In genomic region chr5:172188033-172188892, GRCh38 we compare ENCODE assay signal across 8 cellular contexts. TPM values are rescaled to one million over a fixed set of nuclear protein-coding genes. Genes with fewer than 3 reads are reported as not detected.
DNase-seq lines count a peak whose midpoint lies in the region; ATAC-seq, FAIRE-seq and TF ChIP-seq lines count a peak whose summit lies in the region.

Gene STK10, minus strand, starts transcription at chr5:172188224. Its CDS starts 182 bp downstream, at chr5:172188042.

- H3K27me3 ChIP-seq in astrocyte (ENCODE audit: insufficient read depth, low read length): no peaks in the 10 kb centered on the region
- no peaks in the 10 kb centered on the region for H3K27me3 ChIP-seq in aorta (ENCODE audit: control insufficient read depth in 1 of 2, insufficient read depth in 2 of 2, low read length in 1 of 2)

- peak; percentile 81 for FAIRE-seq in GM18507 (lab: Jason Lieb, UNC)
- FAIRE-seq in astrocyte (lab: Jason Lieb, UNC): no peak

- peaks cover 18% of the 10 kb centered on the region for H3K4me1 Mint-ChIP-seq in astrocyte (ENCODE audit: low read depth, unreplicated experiment)

- H3K9me3 ChIP-seq in astrocyte (ENCODE audit: insufficient read depth, low read depth, low read length) (no peaks in the 10 kb centered on the region), aorta (ENCODE audit: control insufficient read depth, low read length) (no peaks in the 10 kb centered on the region)

- peak within 1 kb of the TSS; percentile 89 for H3K9ac ChIP-seq in astrocyte (ENCODE audit: low read length)

- H3K27ac ChIP-seq in astrocyte (ENCODE audit: low read depth, low read length) (peak within 1 kb of the TSS; percentile 64), aorta (ENCODE audit: low read depth in 1 of 2, low read length in 2 of 2) (peak within 1 kb of the TSS in 1 of 2 donors; percentile 14)

- peak within 1 kb of the TSS; percentile 80 for H2AFZ ChIP-seq in astrocyte (ENCODE audit: low read depth, low read length)

- H3K4me3 Mint-ChIP-seq in astrocyte (ENCODE audit: unreplicated experiment): peak within 1 kb of the TSS; percentile 99

- H3K4me1 ChIP-seq in astrocyte (ENCODE audit: insufficient read depth, low read length): peaks cover 16% of the 10 kb centered on the region
- H3K4me1 ChIP-seq in aorta (ENCODE audit: control insufficient read depth in 1 of 2, insufficient read depth in 2 of 2, low read length in 2 of 2): no peaks in the 10 kb centered on the region

- H3K79me2 ChIP-seq in astrocyte (ENCODE audit: insufficient read depth, low read length): peaks cover 40% of the 10 kb centered on the region

- peaks cover 10% of the 10 kb centered on the region for H3K36me3 Mint-ChIP-seq in astrocyte (ENCODE audit: low read depth, unreplicated experiment)

- TF ChIP-seq CTCF in astrocyte (IDR thresholded peaks at IDR 0.05; ENCODE audit: insufficient read depth, low read depth, low read length): peak; percentile 52

- intact Hi-C loops in aorta (cut with DNase I): loop anchor here (2.0 to 10.0 kb wide), 5 partner anchors 81 to 773 kb away; partner anchors contain the start of genes FGF18 (in 1 of the 2) and UBTD2 (in 1 of the 2)

- no peaks in the 10 kb centered on the region for H3K9me3 Mint-ChIP-seq in astrocyte (ENCODE audit: unreplicated experiment)

- no peaks in the 10 kb centered on the region for H3K27me3 Mint-ChIP-seq in astrocyte (ENCODE audit: low read depth, unreplicated experiment)

- peak within 1 kb of the TSS; percentile 94 for H3K27ac Mint-ChIP-seq in astrocyte (ENCODE audit: unreplicated experiment)

- H3K36me3 ChIP-seq in astrocyte (ENCODE audit: insufficient read depth, low read length): no peaks in the 10 kb centered on the region
- H3K36me3 ChIP-seq in aorta (ENCODE audit: control insufficient read depth in 1 of 2, insufficient read depth in 2 of 2, low read length in 1 of 2): no peaks in the 10 kb centered on the region

- DNase-seq in GM18507 (ENCODE audit: extremely low spot score, insufficient read length, low read depth): peak; percentile 83
- DNase-seq in NCI-H1930 (lab: John Stamatoyannopoulos, UW): peak; percentile 68 to 74
- DNase-seq in T-helper 22 cell (ENCODE audit: low read depth): peak; percentile 81
- peak; percentile 75 for DNase-seq in astrocyte (ENCODE audit: low read depth)
- DNase-seq in hepatic stellate cell (ENCODE audit: low spot score): peak; percentile 98
- peak; percentile 67 for DNase-seq in renal cortical epithelial cell (ENCODE audit: low read depth)
- peak; percentile 97 to 98 for DNase-seq in aorta

- H4K20me1 ChIP-seq in astrocyte (ENCODE audit: insufficient read depth, low read length): peaks cover 37% of the 10 kb centered on the region

- H3K4me3 ChIP-seq in astrocyte (ENCODE audit: insufficient read depth, low read depth, low read length) (peak within 1 kb of the TSS; percentile 88), aorta (ENCODE audit: low read length in 2 of 2) (peak within 1 kb of the TSS; percentile 43 to 64)

- peak within 1 kb of the TSS; percentile 96 for H3K4me2 ChIP-seq in astrocyte (ENCODE audit: low read length)

- ATAC-seq in HG02970 (IDR thresholded peaks at IDR 0.05; ENCODE audit: low FRiP score, unreplicated experiment) (peak; percentile 71), aorta (ENCODE audit: low FRiP score) (peak; percentile 97)

- WGBS in aorta, 2 donors: 0% methylated on average over 60 to 102 of the region's 102 CpGs

RNA-seq across cellular contexts. Expression of gene STK10, which starts in this region (rescaled TPM):
- total RNA-seq in astrocyte (59.8 and 60.2 TPM in 2 replicates), renal cortical epithelial cell (20.1 and 23.5 TPM in 2 replicates), aorta (10 to 100 TPM; 32.5 to 67.7 TPM)
- polyA plus RNA-seq in aorta: 1 to 10 TPM; 4.1 to 5.1 TPM
